ENCODE assay signal across 15 cellular contexts in genomic region chr1:116766616-116767469, GRCh38. TPM values are rescaled to one million over a fixed set of nuclear protein-coding genes. Genes with fewer than 3 reads are reported as not detected.
DNase-seq lines count a peak whose midpoint lies in the region; ATAC-seq and TF ChIP-seq lines count a peak whose summit lies in the region.
"Had no signal": no experiment of that assay in that cellular context is flagged by ENCODE, and none has a peak within 500 bp of the region (broad histone marks: within the 10 kb centered on the region; RNA-seq: fewer than 3 reads in every experiment).

No MANE protein-coding gene starts in this region.

- peak overlapping the region in 3 of 4 donors; percentile 10 to 34 (median 13) for H3K27ac ChIP-seq in transverse colon
- H3K27ac ChIP-seq: colonic mucosa, vagina had no signal

- H3K27me3 ChIP-seq in transverse colon = no peaks in the 10 kb centered on the region
- H3K27me3 ChIP-seq: colonic mucosa, esophagus squamous epithelium, vagina had no signal

- H3K4me1 ChIP-seq in transverse colon = peaks cover 0 to 9% (median 0%) of the 10 kb centered on the region in 4 donors
- H3K4me1 ChIP-seq: colonic mucosa had no signal

- no peaks in the 10 kb centered on the region for H3K9me3 ChIP-seq in transverse colon
- H3K9me3 ChIP-seq: colonic mucosa, esophagus squamous epithelium, vagina had no signal

- intact Hi-C loops in activated naive CD4-positive, alpha-beta T cell treated with anti-CD3 and anti-CD28 coated beads for 36 hours (cut with micrococcal nuclease) = loop anchor here (5.0 kb wide), 1 partner anchor 615 kb away; no protein-coding TSS in a partner anchor
- intact Hi-C loops in activated CD4-positive, alpha-beta T cell treated with anti-CD3 and anti-CD28 coated beads, Interleukin-2, amount 10 ng/mL, durations not matched to agents 24 days and 14 days (cut with micrococcal nuclease) = no loop called here
- intact Hi-C loops in transverse colon (cut with DNase I; ENCODE audit: low total_unique reads) = no loop called here

- ATAC-seq in effector memory CD8-positive, alpha-beta T cell (replicated peaks) = peak; percentile 19
- no peak for ATAC-seq in HG02571 (IDR thresholded peaks at IDR 0.05; ENCODE audit: unreplicated experiment)
- ATAC-seq: GM23338 had no signal

- peak overlapping the region; percentile 100 for H3K27ac Mint-ChIP-seq in activated naive CD4-positive, alpha-beta T cell treated with anti-CD3 and anti-CD28 coated beads for 36 hours
- peak overlapping the region; percentile 99 for H3K27ac Mint-ChIP-seq in activated CD4-positive, alpha-beta T cell treated with anti-CD3 and anti-CD28 coated beads, Interleukin-2, amount 10 ng/mL, durations not matched to agents 24 days and 14 days
- peak overlapping the region; percentile 96 to 97 for H3K27ac Mint-ChIP-seq in effector memory CD8-positive, alpha-beta T cell
- H3K27ac Mint-ChIP-seq: GM23338 had no signal

- CTCF ChIA-PET in activated naive CD4-positive, alpha-beta T cell treated with anti-CD3 and anti-CD28 coated beads for 36 hours (lab: Charles Lee) = interaction anchor here (1.2 to 7.4 kb wide), 10 partner anchors 12 to 49 kb away, joined by 4 to 96 read pairs (median 28); partner anchors contain the start of gene CD2

- H3K4me3 ChIP-seq in transverse colon = no peak overlapping the region
- H3K4me3 ChIP-seq: colonic mucosa, esophagus squamous epithelium, GM23338, vagina had no signal

- in situ Hi-C loops in transverse colon (cut with MboI; ENCODE audit: low pct_ligation_motif_present in 1 of 4, low pct_unique_long_range_greater_than_20kb in 1 of 4, low sequenced_read_pairs in 3 of 4) = no loop called here

- H3K36me3 ChIP-seq in transverse colon = no peaks in the 10 kb centered on the region
- H3K36me3 ChIP-seq: colonic mucosa, esophagus squamous epithelium, vagina had no signal

- H3K9me3 Mint-ChIP-seq in activated naive CD4-positive, alpha-beta T cell treated with anti-CD3 and anti-CD28 coated beads for 36 hours = no peaks in the 10 kb centered on the region
- H3K9me3 Mint-ChIP-seq in activated CD4-positive, alpha-beta T cell treated with anti-CD3 and anti-CD28 coated beads, Interleukin-2, amount 10 ng/mL, durations not matched to agents 24 days and 14 days = no peaks in the 10 kb centered on the region
- no peaks in the 10 kb centered on the region for H3K9me3 Mint-ChIP-seq in effector memory CD8-positive, alpha-beta T cell

- H3K4me1 Mint-ChIP-seq in activated naive CD4-positive, alpha-beta T cell treated with anti-CD3 and anti-CD28 coated beads for 36 hours (ENCODE audit: low read depth) = peaks cover 97% of the 10 kb centered on the region
- H3K4me1 Mint-ChIP-seq in activated CD4-positive, alpha-beta T cell treated with anti-CD3 and anti-CD28 coated beads, Interleukin-2, amount 10 ng/mL, durations not matched to agents 24 days and 14 days = peaks cover 94% of the 10 kb centered on the region
- peaks cover 91% of the 10 kb centered on the region in 2 donors for H3K4me1 Mint-ChIP-seq in effector memory CD8-positive, alpha-beta T cell (ENCODE audit: low read depth in 2 of 2)

- DNase-seq in activated naive CD4-positive, alpha-beta T cell treated with anti-CD3 and anti-CD28 coated beads for 36 hours = peak; percentile 77
- DNase-seq in activated naive CD4-positive, alpha-beta T cell (lab: John Stamatoyannopoulos, UW) = no peak
- peak; percentile 84 for DNase-seq in activated CD4-positive, alpha-beta T cell treated with anti-CD3 and anti-CD28 coated beads, Interleukin-2, amount 10 ng/mL, durations not matched to agents 24 days and 14 days
- DNase-seq in effector memory CD8-positive, alpha-beta T cell = peak in 1 of 3 experiments; percentile 24
- DNase-seq in transverse colon (no peak), DMS79 treated with DMSO at 0.1 percent for 48 hours (lab: John Stamatoyannopoulos, UW) (no peak), T1000 (lab: John Stamatoyannopoulos, UW) (no peak)
- DNase-seq: colonic mucosa, esophagus squamous epithelium, MM.1S, NCI-H345 had no signal

- TF ChIP-seq POLR2A in transverse colon (IDR thresholded peaks at IDR 0.05) = no peak

- peak overlapping the region; percentile 100 for H3K4me3 Mint-ChIP-seq in activated naive CD4-positive, alpha-beta T cell treated with anti-CD3 and anti-CD28 coated beads for 36 hours
- peak overlapping the region; percentile 98 for H3K4me3 Mint-ChIP-seq in activated CD4-positive, alpha-beta T cell treated with anti-CD3 and anti-CD28 coated beads, Interleukin-2, amount 10 ng/mL, durations not matched to agents 24 days and 14 days
- peak overlapping the region; percentile 64 to 74 for H3K4me3 Mint-ChIP-seq in effector memory CD8-positive, alpha-beta T cell
- H3K4me3 Mint-ChIP-seq: GM23338 had no signal

- TF ChIP-seq EP300 in transverse colon (IDR thresholded peaks at IDR 0.05; ENCODE audit: low read depth) = no peak

- no peak for TF ChIP-seq CTCF in transverse colon (IDR thresholded peaks at IDR 0.05)

- H3K27me3 Mint-ChIP-seq in activated naive CD4-positive, alpha-beta T cell treated with anti-CD3 and anti-CD28 coated beads for 36 hours (ENCODE audit: low read depth) = no peaks in the 10 kb centered on the region
- no peaks in the 10 kb centered on the region for H3K27me3 Mint-ChIP-seq in activated CD4-positive, alpha-beta T cell treated with anti-CD3 and anti-CD28 coated beads, Interleukin-2, amount 10 ng/mL, durations not matched to agents 24 days and 14 days
- no peaks in the 10 kb centered on the region for H3K27me3 Mint-ChIP-seq in effector memory CD8-positive, alpha-beta T cell

- 84 to 89% methylated on average over 5 to 13 of the region's 13 CpGs for WGBS in transverse colon (ENCODE audit: low coverage in 1 of 2), 2 donors

- peaks cover 80% of the 10 kb centered on the region for H3K36me3 Mint-ChIP-seq in activated naive CD4-positive, alpha-beta T cell treated with anti-CD3 and anti-CD28 coated beads for 36 hours (ENCODE audit: low read depth)
- peaks cover 86% of the 10 kb centered on the region for H3K36me3 Mint-ChIP-seq in activated CD4-positive, alpha-beta T cell treated with anti-CD3 and anti-CD28 coated beads, Interleukin-2, amount 10 ng/mL, durations not matched to agents 24 days and 14 days (ENCODE audit: low read depth)
- H3K36me3 Mint-ChIP-seq in effector memory CD8-positive, alpha-beta T cell (ENCODE audit: insufficient read depth) = peaks cover 88% of the 10 kb centered on the region

RNA-seq across cellular contexts. Expression of gene CD2, which starts 12.6 kb away (rescaled TPM):
- 100 to 1,000 TPM; 251 to 264 TPM for total RNA-seq in activated naive CD4-positive, alpha-beta T cell treated with anti-CD3 and anti-CD28 coated beads for 36 hours
- total RNA-seq in activated CD4-positive, alpha-beta T cell treated with anti-CD3 and anti-CD28 coated beads, Interleukin-2, amount 10 ng/mL, durations not matched to agents 24 days and 14 days = 500 and 501 TPM in 2 replicates
- 1 to 10 TPM in 3 of 4 donors, not detected in 1; 5.0 to 8.7 (median 6.3) TPM for total RNA-seq in transverse colon
- total RNA-seq: GM23338, mammary epithelial cell had no signal

Comparison
In these comparisons a context has a peak if more than half of its experiments do, and no peak if none do; other contexts are left out.
1. DNase-seq: peak in activated naive CD4-positive, alpha-beta T cell treated with anti-CD3 and anti-CD28 coated beads for 36 hours (single experiment) and activated CD4-positive, alpha-beta T cell treated with anti-CD3 and anti-CD28 coated beads, Interleukin-2, amount 10 ng/mL, durations not matched to agents 24 days and 14 days (single experiment); none in activated naive CD4-positive, alpha-beta T cell (0 of 4), transverse colon (single experiment), DMS79 treated with DMSO at 0.1 percent for 48 hours (single experiment) and T1000 (single experiment).
2. RNA of gene CD2, which starts 12.6 kb away (total RNA-seq): 500 to 501 TPM in activated CD4-positive, alpha-beta T cell treated with anti-CD3 and anti-CD28 coated beads, Interleukin-2, amount 10 ng/mL, durations not matched to agents 24 days and 14 days and 251 to 264 TPM in activated naive CD4-positive, alpha-beta T cell treated with anti-CD3 and anti-CD28 coated beads for 36 hours; 5.0 to 8.7 TPM in transverse colon; every median in the first group is over 10 times any median in the second.
3. Peak in every context shown above with its lines, with median percentiles within 50 percentile points of each other: H3K27ac Mint-ChIP-seq and H3K4me3 Mint-ChIP-seq.